In the genomic region with DNA sequence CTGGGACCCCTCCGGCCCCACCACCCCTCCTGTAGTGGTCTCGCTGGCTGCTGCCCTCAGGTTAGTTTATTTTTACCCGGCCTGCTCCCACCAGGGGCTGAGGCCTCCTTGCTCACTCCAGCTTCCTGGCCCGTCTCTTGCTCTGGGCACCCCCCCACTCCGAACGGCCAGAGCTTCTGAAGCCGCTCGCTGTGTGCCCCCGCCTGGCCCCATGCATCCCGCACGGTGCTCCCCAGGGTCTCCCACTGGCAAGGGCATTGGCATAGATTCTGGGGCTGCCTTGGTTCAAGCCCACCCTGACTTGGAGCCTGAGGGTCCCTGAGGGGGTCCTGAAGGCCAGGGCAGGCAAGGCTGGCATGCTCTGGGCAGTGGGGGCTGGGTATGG, we compare ENCODE assay signal across 18 cellular contexts.
DNase-seq lines count a peak whose midpoint lies in the region; ATAC-seq and TF ChIP-seq lines count a peak whose summit lies in the region.
"Had no signal": no experiment of that assay in that cellular context is flagged by ENCODE, and none has a peak within 500 bp of the region (broad histone marks: within the 10 kb centered on the region; RNA-seq: fewer than 3 reads in every experiment).

No MANE protein-coding gene starts in this region.

- DNase-seq in GM13976 (ENCODE audit: low spot score), result peak; percentile 9
- DNase-seq in ecto neural progenitor cell (ENCODE audit: low spot score), result peak; percentile 53
- no peak for DNase-seq in naive B cell
- DNase-seq in NCI-H1930 (lab: John Stamatoyannopoulos, UW), result no peak
- no peak for DNase-seq in NCI-H524 treated with DMSO at 0.1 percent for 48 hours (lab: John Stamatoyannopoulos, UW)
- DNase-seq: activated naive CD4-positive, alpha-beta T cell treated with anti-CD3 and anti-CD28 coated beads, Interleukin-2, amount 10 ng/mL, durations not matched to agents 7 days and 5 days; AML-193; DMS153; effector memory CD8-positive, alpha-beta T cell; KG1; left ventricle myocardium inferior; NCI-H1092 treated with DMSO at 0.1 percent for 48 hours; stimulated activated CD4-positive, alpha-beta T cell treated with anti-CD3 and anti-CD28 coated beads, Interleukin-4, amount 100 ng/mL, for 4 hours had no signal

- peaks cover 48% of the 10 kb centered on the region for H3K4me1 ChIP-seq in ACC112 (ENCODE audit: control insufficient read depth, insufficient read depth, low read length, unreplicated experiment)

- no peaks in the 10 kb centered on the region for H3K27me3 ChIP-seq in ACC112 (ENCODE audit: insufficient read depth, low read length)
- H3K27me3 ChIP-seq: neutrophil had no signal

- H2AFZ ChIP-seq in ACC112 (ENCODE audit: low read length, unreplicated experiment), result no peak overlapping the region

- peak overlapping the region; percentile 100; the same call in 1 of the 2 replicates for H3K27ac ChIP-seq in ACC112 (ENCODE audit: low read depth, low read length)

- H3K4me3 Mint-ChIP-seq in naive B cell, result peak overlapping the region in 2 of 8 donors; percentile 23 to 75
- H3K4me3 Mint-ChIP-seq: activated naive CD4-positive, alpha-beta T cell treated with anti-CD3 and anti-CD28 coated beads, Interleukin-2, amount 10 ng/mL, durations not matched to agents 7 days and 5 days; effector memory CD8-positive, alpha-beta T cell had no signal

- ATAC-seq in naive B cell (ENCODE audit: low read depth in 2 of 2), result no peak
- ATAC-seq in HG02759 (IDR thresholded peaks at IDR 0.05; ENCODE audit: unreplicated experiment), result no peak
- no peak for ATAC-seq in HG03196 (IDR thresholded peaks at IDR 0.05; ENCODE audit: unreplicated experiment)
- ATAC-seq: effector memory CD8-positive, alpha-beta T cell had no signal

- TF ChIP-seq CTCF in GM13976 (IDR thresholded peaks at IDR 0.05; ENCODE audit: borderline replicate concordance, control extremely low read depth, extremely low read depth, insufficient read depth, missing control alignments), result no peak

- H3K36me3 ChIP-seq in ACC112 (ENCODE audit: insufficient read depth, low read length), result peaks cover 3% of the 10 kb centered on the region; the same call in 1 of the 2 replicates
- H3K36me3 ChIP-seq: left ventricle myocardium inferior, neutrophil had no signal

- peaks cover 78% of the 10 kb centered on the region for H3K79me2 ChIP-seq in ACC112 (ENCODE audit: control insufficient read depth, insufficient read depth, low read length, unreplicated experiment)

- H3K4me1 Mint-ChIP-seq in naive B cell, result peaks cover 68 to 86% (median 79%) of the 10 kb centered on the region in 3 donors

- in situ Hi-C loops in GM13976 (cut with MboI; ENCODE audit: low sequenced_read_pairs, unreplicated experiment), result loop anchor here (10.0 kb wide), 1 partner anchor 168 kb away; no protein-coding TSS in a partner anchor

- H3K27ac Mint-ChIP-seq in naive B cell, result peak overlapping the region in 4 of 6 donors; percentile 74 to 98 (median 95)

- peaks cover 0 to 7% (median 0%) of the 10 kb centered on the region in 7 donors for H3K9me3 Mint-ChIP-seq in naive B cell
- H3K9me3 Mint-ChIP-seq: activated naive CD4-positive, alpha-beta T cell treated with anti-CD3 and anti-CD28 coated beads, Interleukin-2, amount 10 ng/mL, durations not matched to agents 7 days and 5 days; effector memory CD8-positive, alpha-beta T cell had no signal

- no peaks in the 10 kb centered on the region for H3K36me3 Mint-ChIP-seq in naive B cell
- H3K36me3 Mint-ChIP-seq: activated naive CD4-positive, alpha-beta T cell treated with anti-CD3 and anti-CD28 coated beads, Interleukin-2, amount 10 ng/mL, durations not matched to agents 7 days and 5 days had no signal

- H3K4me3 ChIP-seq in ACC112 (ENCODE audit: low read depth, low read length), result no peak overlapping the region
- H3K4me3 ChIP-seq: HAP-1, left ventricle myocardium inferior had no signal

- H3K27me3 Mint-ChIP-seq in naive B cell, result no peaks in the 10 kb centered on the region
- H3K27me3 Mint-ChIP-seq: effector memory CD8-positive, alpha-beta T cell had no signal

Comparison
In these comparisons a context has a peak if more than half of its experiments do, and no peak if none do; other contexts are left out.
1. DNase-seq: peak in GM13976 (single experiment) and ecto neural progenitor cell (single experiment); none in naive B cell (single experiment), NCI-H1930 (0 of 2) and NCI-H524 treated with DMSO at 0.1 percent for 48 hours (single experiment).